ENCODE assay signal across 1 cellular context in the genomic region with DNA sequence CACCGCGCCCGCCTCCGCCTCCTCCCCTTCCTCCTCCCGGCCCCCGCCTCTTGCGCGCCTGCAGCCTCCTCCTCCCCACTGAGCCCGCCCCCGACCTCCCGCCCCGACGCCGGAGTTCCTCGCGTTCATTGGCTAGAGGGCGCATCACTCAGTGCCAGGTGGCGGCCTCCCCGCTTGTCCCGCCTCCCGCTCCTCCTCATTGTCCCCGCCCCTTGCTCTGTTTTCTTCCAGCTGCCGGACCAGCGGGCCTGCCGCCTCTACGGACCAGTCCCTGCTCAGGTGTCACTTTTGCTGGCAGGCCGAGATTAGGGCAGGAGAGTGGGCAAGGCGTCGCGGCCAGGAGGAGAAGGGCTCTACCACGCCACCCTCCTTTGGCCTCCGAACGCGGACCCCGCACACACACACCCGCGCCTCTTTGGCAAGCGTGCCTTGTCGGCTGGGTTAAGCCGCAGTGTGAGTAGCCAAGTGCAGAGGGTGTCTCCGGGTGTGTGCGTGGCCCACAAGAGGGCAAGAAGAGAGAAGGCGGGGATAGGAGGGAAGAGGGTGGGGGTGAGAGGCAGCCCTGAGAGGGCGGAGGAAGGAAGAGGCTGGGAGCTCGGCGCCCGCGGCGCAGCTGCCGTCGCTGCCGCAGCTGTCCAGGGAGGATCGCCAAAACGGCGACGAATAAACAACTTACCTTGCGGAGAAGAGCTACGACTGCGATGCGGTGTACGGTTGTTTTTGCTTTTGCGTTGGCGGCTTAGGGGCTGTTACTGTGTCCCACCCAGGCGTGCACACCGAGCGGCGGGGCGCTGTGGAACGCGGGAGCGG.
TF ChIP-seq lines count a peak whose summit lies in the region.

No MANE protein-coding gene starts in this region.

TF ChIP-seq in HepG2, 621 proteins besides CTCF, POLR2A, EP300 and RAD21 (continued from another document and continues in another):
- TF ChIP-seq EEA1 (CRISPR knock-in tag; IDR thresholded peaks at IDR 0.05; ENCODE audit: borderline replicate concordance) (0 out of 2 replicates have a peak, but pooled peaks have one; percentile 21), ZBTB25 (CRISPR knock-in tag; IDR thresholded peaks at IDR 0.05) (peak; percentile 72), NFKBIZ (CRISPR knock-in tag; IDR thresholded peaks at IDR 0.05) (peak; percentile 58; the same call in 1 of the 2 replicates), ZNF616 (CRISPR knock-in tag; IDR thresholded peaks at IDR 0.05; ENCODE audit: low read depth) (no peak), ZNF501 (CRISPR knock-in tag; IDR thresholded peaks at IDR 0.05) (peak; percentile 83), ZSCAN31 (CRISPR knock-in tag; IDR thresholded peaks at IDR 0.05; ENCODE audit: low read depth) (peak; percentile 42), ZNF343 (CRISPR knock-in tag; IDR thresholded peaks at IDR 0.05) (no peak), ZNF614 (CRISPR knock-in tag; IDR thresholded peaks at IDR 0.05; ENCODE audit: borderline replicate concordance) (peak; percentile 54; the same call in 1 of the 2 replicates), ZC3H13 (CRISPR knock-in tag; IDR thresholded peaks at IDR 0.05) (peak; percentile 81), SMC3 (IDR thresholded peaks at IDR 0.05; ENCODE audit: low read length) (no peak), EED (CRISPR knock-in tag; IDR thresholded peaks at IDR 0.05) (peak; percentile 15; the same call in 1 of the 2 replicates), TFAP4 (IDR thresholded peaks at IDR 0.05; ENCODE audit: borderline replicate concordance, low read depth) (peak; percentile 88), HINFP (CRISPR knock-in tag; IDR thresholded peaks at IDR 0.05; ENCODE audit: low read depth) (peak; percentile 52; the same call in 1 of the 2 replicates), ZNF788 (CRISPR knock-in tag; IDR thresholded peaks at IDR 0.05; ENCODE audit: borderline replicate concordance) (peak; percentile 55; the same call in 1 of the 2 replicates), FOXK1 (CRISPR knock-in tag; IDR thresholded peaks at IDR 0.05; ENCODE audit: borderline replicate concordance, low read depth) (peak; percentile 20; the same call in 1 of the 2 replicates), ZNF547 (CRISPR knock-in tag; IDR thresholded peaks at IDR 0.05) (no peak; the same call in 1 of the 2 replicates), ZHX2 (IDR thresholded peaks at IDR 0.05; ENCODE audit: low read depth) (0 out of 2 replicates have a peak, but pooled peaks have one; percentile 14), ZHX2 (CRISPR knock-in tag; IDR thresholded peaks at IDR 0.05; ENCODE audit: borderline replicate concordance) (no peak), ZNF512B (CRISPR knock-in tag; IDR thresholded peaks at IDR 0.05; ENCODE audit: borderline replicate concordance) (peak; percentile 86; the same call in 1 of the 2 replicates), ZNF441 (CRISPR knock-in tag; IDR thresholded peaks at IDR 0.05; ENCODE audit: borderline replicate concordance) (0 out of 2 replicates have a peak, but pooled peaks have one; percentile 1), ASH2L (IDR thresholded peaks at IDR 0.05; ENCODE audit: insufficient read length, low read depth, low read length) (peak; percentile 71), TGIF2 (CRISPR knock-in tag; IDR thresholded peaks at IDR 0.05) (peak; percentile 64), ZNF138 (CRISPR knock-in tag; IDR thresholded peaks at IDR 0.05; ENCODE audit: low read depth) (0 out of 2 replicates have a peak, but pooled peaks have one; percentile 26), SP4 (CRISPR knock-in tag; IDR thresholded peaks at IDR 0.05) (peak; percentile 81), ZNF724P (CRISPR knock-in tag; IDR thresholded peaks at IDR 0.05; ENCODE audit: borderline replicate concordance) (0 out of 2 replicates have a peak, but pooled peaks have one; percentile 17), SSRP1 (CRISPR knock-in tag; IDR thresholded peaks at IDR 0.05) (peak; percentile 38; the same call in 1 of the 2 replicates), LBX2 (CRISPR knock-in tag; IDR thresholded peaks at IDR 0.05; ENCODE audit: borderline replicate concordance) (no peak), KMT2A (CRISPR knock-in tag; IDR thresholded peaks at IDR 0.05) (peak; percentile 54; the same call in 1 of the 2 replicates), ARID4A (CRISPR knock-in tag; IDR thresholded peaks at IDR 0.05; ENCODE audit: borderline replicate concordance) (peak; percentile 69; the same call in 1 of the 2 replicates), ZNF383 (CRISPR knock-in tag; IDR thresholded peaks at IDR 0.05; ENCODE audit: borderline replicate concordance) (no peak), HOXA5 (CRISPR knock-in tag; IDR thresholded peaks at IDR 0.05) (peak; percentile 99), ZNF160 (CRISPR knock-in tag; IDR thresholded peaks at IDR 0.05) (0 out of 2 replicates have a peak, but pooled peaks have one; percentile 30), SNRNP70 (IDR thresholded peaks at IDR 0.05; ENCODE audit: low read depth, low read length) (no peak), ZSCAN9 (CRISPR knock-in tag; IDR thresholded peaks at IDR 0.05; ENCODE audit: borderline replicate concordance) (0 out of 2 replicates have a peak, but pooled peaks have one; percentile 55)
- TF ChIP-seq, protein P1, sequence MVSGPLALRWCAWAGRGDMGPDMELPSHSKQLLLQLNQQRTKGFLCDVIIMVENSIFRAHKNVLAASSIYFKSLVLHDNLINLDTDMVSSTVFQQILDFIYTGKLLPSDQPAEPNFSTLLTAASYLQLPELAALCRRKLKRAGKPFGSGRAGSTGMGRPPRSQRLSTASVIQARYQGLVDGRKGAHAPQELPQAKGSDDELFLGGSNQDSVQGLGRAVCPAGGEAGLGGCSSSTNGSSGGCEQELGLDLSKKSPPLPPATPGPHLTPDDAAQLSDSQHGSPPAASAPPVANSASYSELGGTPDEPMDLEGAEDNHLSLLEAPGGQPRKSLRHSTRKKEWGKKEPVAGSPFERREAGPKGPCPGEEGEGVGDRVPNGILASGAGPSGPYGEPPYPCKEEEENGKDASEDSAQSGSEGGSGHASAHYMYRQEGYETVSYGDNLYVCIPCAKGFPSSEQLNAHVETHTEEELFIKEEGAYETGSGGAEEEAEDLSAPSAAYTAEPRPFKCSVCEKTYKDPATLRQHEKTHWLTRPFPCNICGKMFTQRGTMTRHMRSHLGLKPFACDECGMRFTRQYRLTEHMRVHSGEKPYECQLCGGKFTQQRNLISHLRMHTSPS (CRISPR knock-in tag; IDR thresholded peaks at IDR 0.05; ENCODE audit: low read depth) = no peak
